3 cellular contexts compared by ENCODE assay signal in genomic region chr7:48202916-48203315, GRCh38. TPM values are rescaled to one million over a fixed set of nuclear protein-coding genes. Genes with fewer than 3 reads are reported as not detected.
"Had no signal": no experiment of that assay in that cellular context is flagged by ENCODE, and none has a peak within 500 bp of the region (broad histone marks: within the 10 kb centered on the region; RNA-seq: fewer than 3 reads in every experiment).

No MANE protein-coding gene starts in this region.

RNA-seq across cellular contexts. Expression of gene ABCA13, which starts 31.7 kb away (rescaled TPM):
- total RNA-seq: H7 had no signal
- polyA plus RNA-seq: GM23248, GM23338 had no signal
